ENCODE assay signal across 10 cellular contexts in genomic region chrX:11934089-11934488, GRCh38.
"Had no signal": no experiment of that assay in that cellular context is flagged by ENCODE, and none has a peak within 500 bp of the region (broad histone marks: within the 10 kb centered on the region; RNA-seq: fewer than 3 reads in every experiment).

No MANE protein-coding gene starts in this region.

- H3K4me3 Mint-ChIP-seq: GM23338, H9, IgD-negative memory B cell had no signal

- H3K4me1 Mint-ChIP-seq: GM23338, H9, IgD-negative memory B cell had no signal

- H3K27ac ChIP-seq: HL-60, KMS-11 had no signal

- ATAC-seq: GM23338, HepG2 had no signal

- H2AFZ ChIP-seq: GM23338 had no signal

- H3K36me3 Mint-ChIP-seq: IgD-negative memory B cell had no signal

- H3K4me2 ChIP-seq: GM23338, KMS-11 had no signal

- H3K4me3 ChIP-seq: GM23338 had no signal

- H3K27ac Mint-ChIP-seq: GM23338, H9, IgD-negative memory B cell had no signal

- H3K9me3 Mint-ChIP-seq: GM23338 had no signal

- FAIRE-seq: H1, H54, HepG2 had no signal

- H3K27me3 Mint-ChIP-seq: IgD-negative memory B cell had no signal

- H3K9ac ChIP-seq: KMS-11 had no signal

- DNase-seq: H9, HCEC 1CT, KBM-7 had no signal
